18 cellular contexts compared by ENCODE assay signal in genomic region chr19:28940751-28941500, GRCh38.
DNase-seq lines count a peak whose midpoint lies in the region; ATAC-seq and TF ChIP-seq lines count a peak whose summit lies in the region.
"Had no signal": no experiment of that assay in that cellular context is flagged by ENCODE, and none has a peak within 500 bp of the region (broad histone marks: within the 10 kb centered on the region; RNA-seq: fewer than 3 reads in every experiment).

No MANE protein-coding gene starts in this region.

- no peaks in the 10 kb centered on the region for H3K4me1 ChIP-seq in upper lobe of left lung
- H3K4me1 ChIP-seq: SJSA1 had no signal

- ATAC-seq in upper lobe of left lung (ENCODE audit: low FRiP score in 2 of 2): peak; percentile 51 to 83
- no peak for ATAC-seq in GM18505 (IDR thresholded peaks at IDR 0.05; ENCODE audit: unreplicated experiment)
- ATAC-seq in HG03521 (IDR thresholded peaks at IDR 0.05; ENCODE audit: unreplicated experiment): no peak
- ATAC-seq: HepG2; naive thymus-derived CD4-positive, alpha-beta T cell had no signal

- H3K9me3 Mint-ChIP-seq in HFFc6: no peaks in the 10 kb centered on the region
- H3K9me3 Mint-ChIP-seq: activated CD4-positive, alpha-beta memory T cell treated with anti-CD3 and anti-CD28 coated beads for 36 hours; type B pancreatic cell had no signal

- H3K4me1 Mint-ChIP-seq in HFFc6 (ENCODE audit: low read depth): peaks cover 29% of the 10 kb centered on the region
- H3K4me1 Mint-ChIP-seq: naive thymus-derived CD4-positive, alpha-beta T cell had no signal

- no peaks in the 10 kb centered on the region for H3K27me3 ChIP-seq in upper lobe of left lung
- H3K27me3 ChIP-seq: SJSA1 had no signal

- 51 to 54% methylated on average over 7 of the region's 7 CpGs for WGBS in upper lobe of left lung, 2 donors

- H3K27ac Mint-ChIP-seq in HFFc6: peak overlapping the region; percentile 92
- H3K27ac Mint-ChIP-seq: activated CD4-positive, alpha-beta memory T cell treated with anti-CD3 and anti-CD28 coated beads for 36 hours; naive thymus-derived CD4-positive, alpha-beta T cell; type B pancreatic cell had no signal

- no peaks in the 10 kb centered on the region for H3K36me3 ChIP-seq in upper lobe of left lung
- H3K36me3 ChIP-seq: SJSA1 had no signal

- TF ChIP-seq CTCF in HFFc6 (IDR thresholded peaks at IDR 0.05) (no peak), choroid plexus epithelial cell (conservative IDR thresholded peaks at IDR 0.05; ENCODE audit: low read depth, low read length) (no peak), upper lobe of left lung (IDR thresholded peaks at IDR 0.05) (no peak)

- peak overlapping the region; percentile 57 for H3K4me3 Mint-ChIP-seq in HFFc6
- H3K4me3 Mint-ChIP-seq: activated CD4-positive, alpha-beta memory T cell treated with anti-CD3 and anti-CD28 coated beads for 36 hours; naive thymus-derived CD4-positive, alpha-beta T cell; type B pancreatic cell had no signal

- no peaks in the 10 kb centered on the region; the same call in 1 of the 2 replicates for H3K36me3 Mint-ChIP-seq in HFFc6 (ENCODE audit: low read depth)
- H3K36me3 Mint-ChIP-seq: activated CD4-positive, alpha-beta memory T cell treated with anti-CD3 and anti-CD28 coated beads for 36 hours; naive thymus-derived CD4-positive, alpha-beta T cell; type B pancreatic cell had no signal

- no peak for TF ChIP-seq EP300 in upper lobe of left lung (IDR thresholded peaks at IDR 0.05)

- DNase-seq in HFFc6 (peak; percentile 90), choroid plexus epithelial cell (ENCODE audit: low read depth) (peak; percentile 69), iris pigment epithelial cell (ENCODE audit: low read depth) (peak; percentile 8), upper lobe of left lung (no peak), ecto neural progenitor cell (ENCODE audit: low spot score) (no peak)
- DNase-seq in NK-92 treated with Interleukin-12 subunit alpha and Interleukin-12 subunit beta, amount 100 ng/mL, for 24 hours (lab: John Stamatoyannopoulos, UW): no peak
- DNase-seq: activated CD4-positive, alpha-beta memory T cell treated with anti-CD3 and anti-CD28 coated beads for 36 hours; effector CD8-positive, alpha-beta T cell; glutamatergic neuron; naive thymus-derived CD4-positive, alpha-beta T cell; NCI-H1092; retina; stimulated activated CD4-positive, alpha-beta T cell treated with anti-CD3 and anti-CD28 coated beads, Interleukin-4, amount 100 ng/mL, for 1 hour had no signal

- H3K27me3 Mint-ChIP-seq in HFFc6 (ENCODE audit: insufficient read depth): no peaks in the 10 kb centered on the region
- H3K27me3 Mint-ChIP-seq: activated CD4-positive, alpha-beta memory T cell treated with anti-CD3 and anti-CD28 coated beads for 36 hours had no signal

- H3K4me3 ChIP-seq in choroid plexus epithelial cell (ENCODE audit: low read depth, low read length) (no peak overlapping the region), upper lobe of left lung (no peak overlapping the region)
- H3K4me3 ChIP-seq: SJSA1 had no signal

- no peak overlapping the region for H3K27ac ChIP-seq in upper lobe of left lung
- H3K27ac ChIP-seq: SJSA1 had no signal

- H3K9me3 ChIP-seq in upper lobe of left lung: no peaks in the 10 kb centered on the region
- H3K9me3 ChIP-seq: SJSA1 had no signal

- no peak for TF ChIP-seq POLR2A in upper lobe of left lung (IDR thresholded peaks at IDR 0.05)
- no peak for TF ChIP-seq POLR2A in GM18505 (IDR thresholded peaks at IDR 0.05; ENCODE audit: borderline replicate concordance, extremely low read depth, insufficient read depth, insufficient read length)

Comparison
In these comparisons a context has a peak if more than half of its experiments do, and no peak if none do; other contexts are left out.
1. DNase-seq: peak in HFFc6 (single experiment), choroid plexus epithelial cell (single experiment) and iris pigment epithelial cell (single experiment); none in upper lobe of left lung (0 of 2), NK-92 treated with Interleukin-12 subunit alpha and Interleukin-12 subunit beta, amount 100 ng/mL, for 24 hours (single experiment) and ecto neural progenitor cell (single experiment).
2. ATAC-seq: peak in upper lobe of left lung (2 of 2); none in GM18505 (single experiment) and HG03521 (single experiment).